19 cellular contexts compared by ENCODE assay signal in genomic region chr15:58696740-58697139, GRCh38.
"Had no signal": no experiment of that assay in that cellular context is flagged by ENCODE, and none has a peak within 500 bp of the region (broad histone marks: within the 10 kb centered on the region; RNA-seq: fewer than 3 reads in every experiment).

No MANE protein-coding gene starts in this region.

- H3K4me1 ChIP-seq: pancreas had no signal

- H3K9me3 ChIP-seq: gastrocnemius medialis, pancreas, thyroid gland had no signal

- H3K27ac ChIP-seq: epithelial cell of prostate, gastrocnemius medialis, heart left ventricle, pancreas had no signal

- H3K27me3 Mint-ChIP-seq: activated CD8-positive, alpha-beta memory T cell treated with anti-CD3 and anti-CD28 coated beads, Interleukin-2, amount 10 ng/mL, durations not matched to agents 7 days and 5 days; activated T-cell treated with anti-CD3 and anti-CD28 coated beads, Interleukin-2, amount 50 U/mL, for 24 hours; central memory CD8-positive, alpha-beta T cell had no signal

- H3K27ac Mint-ChIP-seq: activated CD8-positive, alpha-beta memory T cell treated with anti-CD3 and anti-CD28 coated beads, Interleukin-2, amount 10 ng/mL, durations not matched to agents 7 days and 5 days; activated T-cell treated with anti-CD3 and anti-CD28 coated beads, Interleukin-2, amount 50 U/mL, for 24 hours; brain; T-helper 2 cell treated with Interferon-gamma antibody and Interleukin-4, amounts not matched to agents 5 μg/mL and 100 μg/mL, for 36 hours had no signal

- DNase-seq: activated CD8-positive, alpha-beta memory T cell treated with anti-CD3 and anti-CD28 coated beads, Interleukin-2, amount 10 ng/mL, durations not matched to agents 7 days and 5 days; activated effector memory CD4-positive, alpha-beta T cell treated with anti-CD3 and anti-CD28 coated beads, Interleukin-2, amount 50 U/mL, for 16 hours; activated T-cell treated with anti-CD3 and anti-CD28 coated beads, Interleukin-2, amount 50 U/mL, for 24 hours; amygdala; cortex of kidney; effector CD8-positive, alpha-beta T cell; gastrocnemius medialis; heart left ventricle; left colon; thyroid gland had no signal

- H3K9me3 Mint-ChIP-seq: central memory CD8-positive, alpha-beta T cell had no signal

- H3K4me3 Mint-ChIP-seq: activated CD8-positive, alpha-beta memory T cell treated with anti-CD3 and anti-CD28 coated beads, Interleukin-2, amount 10 ng/mL, durations not matched to agents 7 days and 5 days; activated T-cell treated with anti-CD3 and anti-CD28 coated beads, Interleukin-2, amount 50 U/mL, for 24 hours; brain; central memory CD8-positive, alpha-beta T cell; T-helper 2 cell treated with Interferon-gamma antibody and Interleukin-4, amounts not matched to agents 5 μg/mL and 100 μg/mL, for 36 hours had no signal

- H3K4me3 ChIP-seq: gastrocnemius medialis, heart left ventricle, lung, pancreas, thyroid gland had no signal

- ATAC-seq: activated CD4-positive, CD25-positive, alpha-beta regulatory T cell treated with anti-CD3 and anti-CD28 coated beads, Interleukin-2, amount 50 U/mL, for 24 hours; activated CD8-positive, alpha-beta memory T cell treated with anti-CD3 and anti-CD28 coated beads, Interleukin-2, amount 10 ng/mL, durations not matched to agents 7 days and 5 days; activated naive CD4-positive, alpha-beta T cell treated with anti-CD3 and anti-CD28 coated beads, Interleukin-2, amount 50 U/mL, for 72 hours; gastrocnemius medialis; left colon; pancreas; sciatic nerve had no signal

- H3K36me3 ChIP-seq: gastrocnemius medialis, pancreas, thyroid gland had no signal

- H3K27me3 ChIP-seq: gastrocnemius medialis, heart left ventricle, pancreas, thyroid gland had no signal
